In genomic region chr10:49115796-49116508, GRCh38 we compare ENCODE assay signal across 10 cellular contexts. TPM values are rescaled to one million over a fixed set of nuclear protein-coding genes. Genes with fewer than 3 reads are reported as not detected.
DNase-seq lines count a peak whose midpoint lies in the region; ATAC-seq and TF ChIP-seq lines count a peak whose summit lies in the region.
"Had no signal": no experiment of that assay in that cellular context is flagged by ENCODE, and none has a peak within 500 bp of the region (broad histone marks: within the 10 kb centered on the region; RNA-seq: fewer than 3 reads in every experiment).

No MANE protein-coding gene starts in this region.

- no peaks in the 10 kb centered on the region for H4K20me1 ChIP-seq in GM23338 (replicated peaks; ENCODE audit: insufficient read depth)

- peak overlapping the region; percentile 76; the same call in 1 of the 2 replicates for H2AFZ ChIP-seq in GM23338

- TF ChIP-seq CTCF in GM23338 (conservative IDR thresholded peaks at IDR 0.05; ENCODE audit: low read depth in 2 of 2) (no peak), WTC11 (IDR thresholded peaks at IDR 0.05) (no peak)

- H3K4me3 Mint-ChIP-seq in GM23338: peak overlapping the region; percentile 61
- peak overlapping the region; percentile 44 for H3K4me3 Mint-ChIP-seq in WTC11

- H3K9me3 ChIP-seq in iPS-15b (ENCODE audit: control insufficient read depth, insufficient read depth, low read length): no peaks in the 10 kb centered on the region
- no peaks in the 10 kb centered on the region for H3K9me3 ChIP-seq in skeletal muscle satellite cell (replicated peaks; ENCODE audit: low read length)

- CTCF ChIA-PET in WTC11 (lab: Charles Lee): interaction anchor here (1.3 kb wide), 1 partner anchor 460 kb away, joined by 4 read pairs; no protein-coding TSS in a partner anchor

- no peaks in the 10 kb centered on the region for H3K36me3 Mint-ChIP-seq in GM23338 (ENCODE audit: low read depth)
- H3K36me3 Mint-ChIP-seq in WTC11: no peaks in the 10 kb centered on the region

- ATAC-seq in GM23338 (no peak), WTC11 (no peak; the same call in 1 of the 2 replicates), HG03045 (IDR thresholded peaks at IDR 0.05; ENCODE audit: unreplicated experiment) (no peak)

- peak overlapping the region; percentile 73 for H3K4me2 ChIP-seq in GM23338
- H3K4me2 ChIP-seq in skeletal muscle satellite cell (ENCODE audit: low read length): peak overlapping the region; percentile 53

- DNase-seq in GM23338 (ENCODE audit: low spot score) (no peak), WTC11 (ENCODE audit: low spot score) (no peak), NCI-H1092 treated with DMSO at 0.1 percent for 48 hours (lab: John Stamatoyannopoulos, UW) (no peak), NCI-H187 (lab: John Stamatoyannopoulos, UW) (no peak), NCI-H345 treated with DMSO at 0.1 percent for 48 hours (lab: John Stamatoyannopoulos, UW; ENCODE audit: unreplicated experiment) (no peak)
- DNase-seq: stimulated activated naive B cell treated with anti-CD40 and anti-IgM and Interleukin-4, amounts not matched to agents 10 μg/mL and 1 μg/mL and 100 μg/mL, for 72 hours had no signal

- H3K4me1 ChIP-seq in GM23338 (ENCODE audit: insufficient read depth): no peaks in the 10 kb centered on the region
- no peaks in the 10 kb centered on the region for H3K4me1 ChIP-seq in iPS-15b (ENCODE audit: control insufficient read depth, insufficient read depth, low read length)
- H3K4me1 ChIP-seq in skeletal muscle satellite cell (ENCODE audit: control insufficient read depth, insufficient read depth, low read length): peaks cover 8% of the 10 kb centered on the region

- peaks cover 2% of the 10 kb centered on the region; the same call in 1 of the 3 replicates for H3K4me1 Mint-ChIP-seq in GM23338
- 0 out of 2 replicates have a peak, but pooled peaks cover 2% of the 10 kb centered on the region for H3K4me1 Mint-ChIP-seq in WTC11
- H3K4me1 Mint-ChIP-seq: stimulated activated naive B cell treated with anti-CD40 and anti-IgM and Interleukin-4, amounts not matched to agents 10 μg/mL and 1 μg/mL and 100 μg/mL, for 72 hours had no signal

- H3K27me3 ChIP-seq in GM23338 (ENCODE audit: insufficient read depth) (peaks cover 11% of the 10 kb centered on the region), iPS-15b (ENCODE audit: control insufficient read depth, insufficient read depth, low read length) (peaks cover 14% of the 10 kb centered on the region), skeletal muscle satellite cell (ENCODE audit: control insufficient read depth, insufficient read depth, low read length) (peaks cover 67% of the 10 kb centered on the region)
- H3K27me3 ChIP-seq: cardiac muscle cell had no signal

- no peaks in the 10 kb centered on the region for H3F3A ChIP-seq in GM23338 (replicated peaks; ENCODE audit: low read depth)

- H3K27me3 Mint-ChIP-seq in GM23338 (ENCODE audit: insufficient read depth, low read depth, poor library complexity): peaks cover 10% of the 10 kb centered on the region
- peaks cover 21% of the 10 kb centered on the region for H3K27me3 Mint-ChIP-seq in WTC11 (ENCODE audit: low read depth)

- H3K4me3 ChIP-seq in GM23338: peak overlapping the region; percentile 51
- peak overlapping the region; percentile 18 for H3K4me3 ChIP-seq in iPS-15b (ENCODE audit: low read depth, low read length)
- peak overlapping the region; percentile 65 for H3K4me3 ChIP-seq in skeletal muscle satellite cell (ENCODE audit: low read length)

- H3K9ac ChIP-seq in iPS-15b (ENCODE audit: low read depth, low read length): no peak overlapping the region
- H3K9ac ChIP-seq in skeletal muscle satellite cell (ENCODE audit: low read depth, low read length): no peak overlapping the region

- H3K9me2 ChIP-seq in GM23338 (ENCODE audit: insufficient read depth): no peaks in the 10 kb centered on the region

- no peak overlapping the region for H3K27ac Mint-ChIP-seq in GM23338
- H3K27ac Mint-ChIP-seq in WTC11: no peak overlapping the region
- H3K27ac Mint-ChIP-seq: stimulated activated naive B cell treated with anti-CD40 and anti-IgM and Interleukin-4, amounts not matched to agents 10 μg/mL and 1 μg/mL and 100 μg/mL, for 72 hours had no signal

- POLR2A ChIA-PET in WTC11 (lab: Charles Lee): no interaction called here

- H3K79me2 ChIP-seq in GM23338 (replicated peaks; ENCODE audit: insufficient read depth): no peaks in the 10 kb centered on the region

- H3K36me3 ChIP-seq in GM23338 (ENCODE audit: insufficient read depth): no peaks in the 10 kb centered on the region
- H3K36me3 ChIP-seq in iPS-15b (ENCODE audit: control insufficient read depth, insufficient read depth, low read length): no peaks in the 10 kb centered on the region
- H3K36me3 ChIP-seq in skeletal muscle satellite cell (ENCODE audit: insufficient read depth, low read length): no peaks in the 10 kb centered on the region
- H3K36me3 ChIP-seq: cardiac muscle cell had no signal

- H3K9me3 Mint-ChIP-seq in GM23338: no peaks in the 10 kb centered on the region
- no peaks in the 10 kb centered on the region for H3K9me3 Mint-ChIP-seq in WTC11
- H3K9me3 Mint-ChIP-seq: stimulated activated naive B cell treated with anti-CD40 and anti-IgM and Interleukin-4, amounts not matched to agents 10 μg/mL and 1 μg/mL and 100 μg/mL, for 72 hours had no signal

- no peak overlapping the region for H3K27ac ChIP-seq in GM23338 (ENCODE audit: low read depth)
- H3K27ac ChIP-seq: cardiac muscle cell had no signal

TF ChIP-seq in GM23338, 12 proteins besides CTCF, POLR2A, EP300 and RAD21 (continues in another document):
- TF ChIP-seq ZNF114 (CRISPR knock-in tag; IDR thresholded peaks at IDR 0.05): no peak
- no peak for TF ChIP-seq ETS1 (IDR thresholded peaks at IDR 0.05)
- no peak for TF ChIP-seq EZH2phosphoT487 (IDR thresholded peaks at IDR 0.05; ENCODE audit: unreplicated experiment)
- TF ChIP-seq NANOG (IDR thresholded peaks at IDR 0.05; ENCODE audit: borderline replicate concordance): no peak
- TF ChIP-seq JUNB (IDR thresholded peaks at IDR 0.05; ENCODE audit: unreplicated experiment): no peak

TF ChIP-seq in WTC11, 78 proteins besides CTCF, POLR2A, EP300 and RAD21 (continues in another document):
- TF ChIP-seq FOXP4 (CRISPR knock-in tag; IDR thresholded peaks at IDR 0.05) (no peak), ZMAT4 (CRISPR knock-in tag; IDR thresholded peaks at IDR 0.05) (no peak), ESRRA (CRISPR knock-in tag; IDR thresholded peaks at IDR 0.05; ENCODE audit: borderline replicate concordance) (no peak), MLX (CRISPR knock-in tag; IDR thresholded peaks at IDR 0.05) (no peak), ZNF423 (CRISPR knock-in tag; IDR thresholded peaks at IDR 0.05) (no peak), CDX4 (CRISPR knock-in tag; IDR thresholded peaks at IDR 0.05; ENCODE audit: borderline replicate concordance) (no peak)

RNA-seq across cellular contexts. Expression of gene VSTM4, which starts 0.6 kb away (rescaled TPM):
- 0.23 and 0.66 TPM in 2 replicates for total RNA-seq in GM23338 (2014; rRNA removed; shearing (Covaris generic))
- polyA plus RNA-seq in GM23338 (2016; fragmentation: Nextera tagmentation; extraction: Ambion mirVana): 0.21 and 0.56 TPM in 2 replicates
- total RNA-seq in WTC11 (2021): 0.66 to 0.72 TPM (median 0.71 TPM) in 3 replicates
- 0.51 and 1.5 TPM in 2 replicates for total RNA-seq in skeletal muscle satellite cell (2012; rRNA removed)

RNA-seq across cellular contexts. Expression of gene FAM170B, which starts 17.9 kb away (rescaled TPM):
- not detected in 2 replicates for total RNA-seq in GM23338 (2014; rRNA removed; shearing (Covaris generic))
- not detected in 2 replicates for polyA plus RNA-seq in GM23338 (2016; fragmentation: Nextera tagmentation; extraction: Ambion mirVana)
- total RNA-seq in WTC11 (2021): not detected in 3 replicates
- not detected in 2 replicates for total RNA-seq in skeletal muscle satellite cell (2012; rRNA removed)
- total RNA-seq: cardiac muscle cell had no signal
- polyA plus RNA-seq: cardiac muscle cell had no signal
